Comparison of ENCODE assay signal across 1 cellular context in genomic region chr19:55160986-55161365, GRCh38.
TF ChIP-seq lines count a peak whose summit lies in the region.

No MANE protein-coding gene starts in this region.

TF ChIP-seq in HCT116, 20 proteins besides CTCF, POLR2A, EP300 and RAD21 (continued from another document):
- TF ChIP-seq YY1 (IDR thresholded peaks at IDR 0.05; ENCODE audit: extremely low read depth, insufficient replicate concordance, low read depth, low read length) (no peak), SP1 (IDR thresholded peaks at IDR 0.05; ENCODE audit: low read depth) (no peak)
